ENCODE assay signal across 16 cellular contexts in the genomic region with DNA sequence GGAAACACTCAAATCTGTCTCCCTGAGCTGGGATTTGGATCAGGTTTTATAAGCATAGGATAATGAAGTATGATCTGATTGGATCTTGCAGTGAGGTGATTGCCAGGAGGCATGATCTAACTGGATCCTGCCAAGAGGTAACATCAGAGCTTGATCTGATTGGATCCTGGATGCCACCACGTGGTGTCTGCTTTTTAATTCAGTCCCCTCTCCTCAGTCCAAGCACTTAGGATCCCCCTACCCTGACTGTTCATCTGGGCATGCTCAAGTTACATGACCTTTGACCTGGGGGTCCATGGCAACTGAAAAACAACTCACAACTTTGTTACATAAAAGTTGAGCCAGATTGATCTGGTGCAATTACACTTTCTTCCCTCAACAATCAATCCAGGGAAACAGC.
"Had no signal": no experiment of that assay in that cellular context is flagged by ENCODE, and none has a peak within 500 bp of the region (broad histone marks: within the 10 kb centered on the region; RNA-seq: fewer than 3 reads in every experiment).

No MANE protein-coding gene starts in this region.

- H3K36me3 Mint-ChIP-seq: activated naive CD4-positive, alpha-beta T cell treated with anti-CD3 and anti-CD28 coated beads, Interleukin-2, amount 50 U/mL, for 72 hours had no signal

- H3K4me3 ChIP-seq: left lung, stomach, thoracic aorta had no signal

- H3K4me1 ChIP-seq: left lung, stomach had no signal

- H3K27ac ChIP-seq: left lung, neutrophil, stomach, thoracic aorta had no signal

- ATAC-seq: activated naive CD4-positive, alpha-beta T cell treated with anti-CD3 and anti-CD28 coated beads, Interleukin-2, amount 50 U/mL, for 72 hours; esophagus mucosa; left lung had no signal

- H3K9me3 Mint-ChIP-seq: activated CD4-positive, alpha-beta T cell treated with anti-CD3 and anti-CD28 coated beads, Interleukin-2, amount 10 ng/mL, durations not matched to agents 7 days and 5 days; activated naive CD4-positive, alpha-beta T cell treated with anti-CD3 and anti-CD28 coated beads, Interleukin-2, amount 50 U/mL, for 72 hours; T-helper 1 cell treated with Interleukin-12 subunit alpha and Interleukin-12 subunit beta and Interleukin-4 antibody, amounts not matched to agents 30 μg/mL and 1 μg/mL, for 36 hours had no signal

- H3K27me3 ChIP-seq: left lung, neutrophil, stomach had no signal

- H3K9me3 ChIP-seq: left lung, neutrophil, stomach, thoracic aorta had no signal

- H3K27ac Mint-ChIP-seq: activated CD4-positive, alpha-beta T cell treated with anti-CD3 and anti-CD28 coated beads, Interleukin-2, amount 10 ng/mL, durations not matched to agents 7 days and 5 days; T-helper 1 cell treated with Interleukin-12 subunit alpha and Interleukin-12 subunit beta and Interleukin-4 antibody, amounts not matched to agents 30 μg/mL and 1 μg/mL, for 36 hours had no signal

- FAIRE-seq: endometrium, islet of Langerhans, small intestine, TTC549 had no signal

- H3K4me3 Mint-ChIP-seq: activated CD4-positive, alpha-beta T cell treated with anti-CD3 and anti-CD28 coated beads, Interleukin-2, amount 10 ng/mL, durations not matched to agents 7 days and 5 days; T-helper 1 cell treated with Interleukin-12 subunit alpha and Interleukin-12 subunit beta and Interleukin-4 antibody, amounts not matched to agents 30 μg/mL and 1 μg/mL, for 36 hours had no signal

- H3K36me3 ChIP-seq: left lung, neutrophil, stomach, thoracic aorta had no signal

- DNase-seq: activated CD4-positive, alpha-beta T cell treated with anti-CD3 and anti-CD28 coated beads, Interleukin-2, amount 10 ng/mL, durations not matched to agents 7 days and 5 days; activated CD4-positive, CD25-positive, alpha-beta regulatory T cell; activated CD8-positive, alpha-beta memory T cell treated with anti-CD3 and anti-CD28 coated beads for 24 hours; amniotic stem cell; dermis blood vessel endothelial cell; left lung; small intestine; stomach had no signal
